19 cellular contexts compared by ENCODE assay signal in genomic region chrX:52216541-52216940, GRCh38. TPM values are rescaled to one million over a fixed set of nuclear protein-coding genes. Genes with fewer than 3 reads are reported as not detected.
DNase-seq lines count a peak whose midpoint lies in the region; ATAC-seq lines count a peak whose summit lies in the region.
"Had no signal": no experiment of that assay in that cellular context is flagged by ENCODE, and none has a peak within 500 bp of the region (broad histone marks: within the 10 kb centered on the region; RNA-seq: fewer than 3 reads in every experiment).

No MANE protein-coding gene starts in this region.

- peak; percentile 82 for DNase-seq in SK-MEL-5 (ENCODE audit: low read depth, low spot score)
- peak; percentile 22 for DNase-seq in globus pallidus (ENCODE audit: low spot score)
- DNase-seq in pons (ENCODE audit: low spot score): peak; percentile 37
- no peak for DNase-seq in T-cell
- DNase-seq: 8988T; ACHN; AML-193; C1 segment of cervical spinal cord; Calu3; CD4-positive, alpha-beta memory T cell; COR-L47; DMS53; DMS79 treated with DMSO at 0.1 percent for 48 hours; GF-D8; GOT3; HFFc6 had no signal

- in situ Hi-C loops in SK-MEL-5 (cut with HindIII; ENCODE audit: low pct_unique_long_range_greater_than_20kb, low sequenced_read_pairs): no loop called here

- peaks cover 0 to 9% (median 0%) of the 10 kb centered on the region in 3 donors for H3K9me3 Mint-ChIP-seq in T-cell
- H3K9me3 Mint-ChIP-seq: HFFc6 had no signal

- peaks cover 23 to 46% of the 10 kb centered on the region in 2 donors for H3K27me3 Mint-ChIP-seq in T-cell

- H3K36me3 Mint-ChIP-seq in T-cell: no peaks in the 10 kb centered on the region
- H3K36me3 Mint-ChIP-seq: CD4-positive, alpha-beta memory T cell had no signal

- CTCF ChIA-PET in T-cell (lab: Charles Lee): no interaction called here

- H3K4me1 Mint-ChIP-seq in T-cell: no peaks in the 10 kb centered on the region
- H3K4me1 Mint-ChIP-seq: CD4-positive, alpha-beta memory T cell had no signal

- POLR2A ChIA-PET in T-cell (lab: Charles Lee): no interaction called here

- no peak overlapping the region for H3K27ac Mint-ChIP-seq in T-cell
- H3K27ac Mint-ChIP-seq: CD4-positive, alpha-beta memory T cell; HFFc6 had no signal

- no peak for ATAC-seq in T-cell (replicated peaks in 1 of 4)
- no peak for ATAC-seq in GM21381 (IDR thresholded peaks at IDR 0.05; ENCODE audit: unreplicated experiment)
- no peak for ATAC-seq in HG03469 (IDR thresholded peaks at IDR 0.05; ENCODE audit: unreplicated experiment)
- ATAC-seq: A549 had no signal

- no peak overlapping the region for H3K4me3 Mint-ChIP-seq in T-cell
- H3K4me3 Mint-ChIP-seq: CD4-positive, alpha-beta memory T cell; HFFc6 had no signal

RNA-seq across cellular contexts. Expression of gene MAGED4, which starts 31.9 kb away (rescaled TPM):
- 3.5 and 22.5 TPM in 2 replicates for total RNA-seq in SK-MEL-5 (2014; rRNA removed; shearing (Covaris generic))
- 7.9 and 31.8 TPM in 2 replicates for polyA plus RNA-seq in SK-MEL-5 (2015; cell fraction: cytosol; rRNA removed)
- polyA plus RNA-seq in SK-MEL-5 (2015; cell fraction: nucleus; rRNA removed): 33.1 and 52.7 TPM in 2 replicates
- 10 to 100 TPM in 1 of 5 donors, 1 to 10 TPM in 3, under 1 TPM in 1; 0.43 to 12.4 (median 2.9) TPM for total RNA-seq in T-cell

Comparison
In these comparisons a context has a peak if more than half of its experiments do, and no peak if none do; other contexts are left out.
1. DNase-seq: peak in SK-MEL-5 (single experiment), globus pallidus (single experiment) and pons (single experiment); none in T-cell (0 of 34).